In the genomic region with DNA sequence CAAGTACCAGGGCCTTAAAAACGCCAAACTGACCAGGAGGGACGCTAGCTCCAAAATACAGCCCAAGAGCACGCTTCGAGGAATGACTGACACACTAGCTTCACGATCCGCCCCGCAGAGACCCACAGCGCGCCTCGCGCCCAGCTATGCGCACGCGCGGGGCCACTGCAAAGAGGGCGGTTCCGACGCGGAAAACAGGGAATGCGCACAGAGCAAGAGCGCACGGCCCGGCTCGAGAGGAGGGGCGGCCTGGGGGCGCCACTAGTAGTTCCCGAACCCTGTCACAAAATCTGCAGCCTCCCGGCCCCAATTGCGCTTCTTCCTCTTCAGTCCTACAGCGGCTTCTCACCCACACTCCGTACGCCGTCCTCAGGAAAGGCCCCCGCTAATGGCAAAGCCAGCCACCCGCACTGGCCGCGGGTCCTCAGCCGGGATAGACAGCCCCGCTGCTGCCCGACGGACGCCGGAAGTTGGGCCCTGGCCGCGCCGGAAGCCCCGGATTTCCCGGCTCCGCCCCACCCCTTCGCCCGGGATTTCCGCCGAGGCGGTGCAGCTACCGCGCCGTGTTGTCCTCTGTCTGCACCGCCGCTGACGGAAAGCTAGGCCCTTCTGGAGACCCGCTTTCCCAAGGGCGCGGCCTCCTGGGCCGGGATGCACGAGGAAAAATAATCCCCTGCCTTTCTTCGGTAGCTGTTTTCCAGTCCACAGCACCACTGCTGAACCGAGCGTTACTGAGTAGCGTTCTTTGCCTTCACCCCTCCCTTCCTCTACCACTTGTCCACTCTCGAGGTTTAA, we compare ENCODE assay signal across 1 cellular context.
TF ChIP-seq lines count a peak whose summit lies in the region.

A gene with protein sequence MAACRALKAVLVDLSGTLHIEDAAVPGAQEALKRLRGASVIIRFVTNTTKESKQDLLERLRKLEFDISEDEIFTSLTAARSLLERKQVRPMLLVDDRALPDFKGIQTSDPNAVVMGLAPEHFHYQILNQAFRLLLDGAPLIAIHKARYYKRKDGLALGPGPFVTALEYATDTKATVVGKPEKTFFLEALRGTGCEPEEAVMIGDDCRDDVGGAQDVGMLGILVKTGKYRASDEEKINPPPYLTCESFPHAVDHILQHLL (minus strand): TSS at position 472 of the 795 bp plus-strand sequence. CDS start 14,061 bp downstream, outside the sequence.

TF ChIP-seq in HepG2, 621 proteins besides CTCF, POLR2A, EP300 and RAD21 (continued from another document and continues in another):
- TF ChIP-seq ZBTB40 (IDR thresholded peaks at IDR 0.05) (peak; percentile 69), ZBTB40 (CRISPR knock-in tag; IDR thresholded peaks at IDR 0.05) (peak; percentile 74; the same call in 1 of the 2 replicates), UBTF (CRISPR knock-in tag; IDR thresholded peaks at IDR 0.05) (peak; percentile 73), ZBTB34 (CRISPR knock-in tag; IDR thresholded peaks at IDR 0.05) (no peak), IRF9 (CRISPR knock-in tag; IDR thresholded peaks at IDR 0.05; ENCODE audit: borderline replicate concordance) (peak; percentile 59; the same call in 1 of the 2 replicates), NFIC (IDR thresholded peaks at IDR 0.05; ENCODE audit: low read length) (no peak), NKX3-1 (CRISPR knock-in tag; IDR thresholded peaks at IDR 0.05) (peak; percentile 50; the same call in 1 of the 2 replicates), ZNF232 (CRISPR knock-in tag; IDR thresholded peaks at IDR 0.05; ENCODE audit: borderline replicate concordance) (peak; percentile 60; the same call in 1 of the 2 replicates), POLR2G (IDR thresholded peaks at IDR 0.05; ENCODE audit: low read depth, low read length) (peak; percentile 98), ZNF567 (CRISPR knock-in tag; IDR thresholded peaks at IDR 0.05; ENCODE audit: borderline replicate concordance) (no peak), MED1 (CRISPR knock-in tag; IDR thresholded peaks at IDR 0.05) (peak; percentile 65), HDAC2 (CRISPR knock-in tag; IDR thresholded peaks at IDR 0.05) (no peak; the same call in 1 of the 2 replicates), ZNF546 (CRISPR knock-in tag; conservative IDR thresholded peaks at IDR 0.05) (peak; percentile 42; the same call in 1 of the 2 replicates), STAT6 (CRISPR knock-in tag; IDR thresholded peaks at IDR 0.05; ENCODE audit: borderline replicate concordance) (0 out of 2 replicates have a peak, but pooled peaks have one; percentile 57), REL (CRISPR knock-in tag; conservative IDR thresholded peaks at IDR 0.05) (no peak), ZFP62 (CRISPR knock-in tag; IDR thresholded peaks at IDR 0.05) (no peak), ZNF230 (CRISPR knock-in tag; IDR thresholded peaks at IDR 0.05) (peak; percentile 66; the same call in 1 of the 2 replicates), ARHGAP35 (CRISPR knock-in tag; IDR thresholded peaks at IDR 0.05; ENCODE audit: borderline replicate concordance) (peak; percentile 33; the same call in 1 of the 2 replicates), ZNF709 (CRISPR knock-in tag; IDR thresholded peaks at IDR 0.05) (peak; percentile 64; the same call in 1 of the 2 replicates), ZNF781 (CRISPR knock-in tag; IDR thresholded peaks at IDR 0.05; ENCODE audit: borderline replicate concordance, not compliant biosample characterization) (no peak), MAFF (IDR thresholded peaks at IDR 0.05; ENCODE audit: low read depth, low read length) (no peak), RFXAP (CRISPR knock-in tag; IDR thresholded peaks at IDR 0.05; ENCODE audit: borderline replicate concordance) (0 out of 2 replicates have a peak, but pooled peaks have one; percentile 32), ZNF432 (CRISPR knock-in tag; IDR thresholded peaks at IDR 0.05; ENCODE audit: borderline replicate concordance) (no peak), FOXP1 (IDR thresholded peaks at IDR 0.05) (no peak), FOXP1 (CRISPR knock-in tag; IDR thresholded peaks at IDR 0.05) (no peak)
- TF ChIP-seq, protein P1, sequence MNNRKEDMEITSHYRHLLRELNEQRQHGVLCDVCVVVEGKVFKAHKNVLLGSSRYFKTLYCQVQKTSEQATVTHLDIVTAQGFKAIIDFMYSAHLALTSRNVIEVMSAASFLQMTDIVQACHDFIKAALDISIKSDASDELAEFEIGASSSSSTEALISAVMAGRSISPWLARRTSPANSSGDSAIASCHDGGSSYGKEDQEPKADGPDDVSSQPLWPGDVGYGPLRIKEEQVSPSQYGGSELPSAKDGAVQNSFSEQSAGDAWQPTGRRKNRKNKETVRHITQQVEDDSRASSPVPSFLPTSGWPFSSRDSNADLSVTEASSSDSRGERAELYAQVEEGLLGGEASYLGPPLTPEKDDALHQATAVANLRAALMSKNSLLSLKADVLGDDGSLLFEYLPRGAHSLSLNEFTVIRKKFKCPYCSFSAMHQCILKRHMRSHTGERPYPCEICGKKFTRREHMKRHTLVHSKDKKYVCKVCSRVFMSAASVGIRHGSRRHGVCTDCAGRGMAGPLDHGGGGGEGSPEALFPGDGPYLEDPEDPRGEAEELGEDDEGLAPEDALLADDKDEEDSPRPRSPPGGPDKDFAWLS (CRISPR knock-in tag; IDR thresholded peaks at IDR 0.05; ENCODE audit: borderline replicate concordance) = no peak
- TF ChIP-seq, protein P2, sequence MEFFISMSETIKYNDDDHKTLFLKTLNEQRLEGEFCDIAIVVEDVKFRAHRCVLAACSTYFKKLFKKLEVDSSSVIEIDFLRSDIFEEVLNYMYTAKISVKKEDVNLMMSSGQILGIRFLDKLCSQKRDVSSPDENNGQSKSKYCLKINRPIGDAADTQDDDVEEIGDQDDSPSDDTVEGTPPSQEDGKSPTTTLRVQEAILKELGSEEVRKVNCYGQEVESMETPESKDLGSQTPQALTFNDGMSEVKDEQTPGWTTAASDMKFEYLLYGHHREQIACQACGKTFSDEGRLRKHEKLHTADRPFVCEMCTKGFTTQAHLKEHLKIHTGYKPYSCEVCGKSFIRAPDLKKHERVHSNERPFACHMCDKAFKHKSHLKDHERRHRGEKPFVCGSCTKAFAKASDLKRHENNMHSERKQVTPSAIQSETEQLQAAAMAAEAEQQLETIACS (CRISPR knock-in tag; IDR thresholded peaks at IDR 0.05) = peak; percentile 27
- TF ChIP-seq, protein P3, sequence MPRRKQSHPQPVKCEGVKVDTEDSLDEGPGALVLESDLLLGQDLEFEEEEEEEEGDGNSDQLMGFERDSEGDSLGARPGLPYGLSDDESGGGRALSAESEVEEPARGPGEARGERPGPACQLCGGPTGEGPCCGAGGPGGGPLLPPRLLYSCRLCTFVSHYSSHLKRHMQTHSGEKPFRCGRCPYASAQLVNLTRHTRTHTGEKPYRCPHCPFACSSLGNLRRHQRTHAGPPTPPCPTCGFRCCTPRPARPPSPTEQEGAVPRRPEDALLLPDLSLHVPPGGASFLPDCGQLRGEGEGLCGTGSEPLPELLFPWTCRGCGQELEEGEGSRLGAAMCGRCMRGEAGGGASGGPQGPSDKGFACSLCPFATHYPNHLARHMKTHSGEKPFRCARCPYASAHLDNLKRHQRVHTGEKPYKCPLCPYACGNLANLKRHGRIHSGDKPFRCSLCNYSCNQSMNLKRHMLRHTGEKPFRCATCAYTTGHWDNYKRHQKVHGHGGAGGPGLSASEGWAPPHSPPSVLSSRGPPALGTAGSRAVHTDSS (CRISPR knock-in tag; conservative IDR thresholded peaks at IDR 0.05) = no peak
